30 cellular contexts compared by ENCODE assay signal in genomic region chr9:95573463-95573862, GRCh38.
"Had no signal": no experiment of that assay in that cellular context is flagged by ENCODE, and none has a peak within 500 bp of the region (broad histone marks: within the 10 kb centered on the region; RNA-seq: fewer than 3 reads in every experiment).

No MANE protein-coding gene starts in this region.

- H3K36me3 ChIP-seq: adrenal gland, breast epithelium, cardiac muscle cell, esophagus muscularis mucosa, gastrocnemius medialis, heart left ventricle had no signal

- DNase-seq: activated CD4-positive, alpha-beta T cell treated with anti-CD3 and anti-CD28 coated beads for 1 hour; activated CD4-positive, alpha-beta T cell treated with anti-CD3 and anti-CD28 coated beads, Interleukin-2, amount 50 U/mL, for 1 hour; activated CD8-positive, alpha-beta memory T cell treated with anti-CD3 and anti-CD28 coated beads for 24 hours; activated effector memory CD4-positive, alpha-beta T cell treated with anti-CD3 and anti-CD28 coated beads, Interleukin-2, amount 50 U/mL, for 16 hours; activated naive CD8-positive, alpha-beta T cell treated with anti-CD3 and anti-CD28 coated beads, Interleukin-2, amount 50 U/mL, for 24 hours; activated T-cell treated with anti-CD3 and anti-CD28 coated beads, Interleukin-2, amount 50 U/mL, for 1 hour; activated T-cell treated with anti-CD3 and anti-CD28 coated beads, Interleukin-2, amount 50 U/mL, for 48 hours; adrenal gland; aorta; cerebellar nuclear complex; cortex of kidney; dermis blood vessel endothelial cell; erythroblast; foreskin keratinocyte; gastrocnemius medialis; glutamatergic neuron; heart left ventricle had no signal

- H3K4me3 Mint-ChIP-seq: activated CD8-positive, alpha-beta T cell treated with anti-CD3 and anti-CD28 coated beads for 36 hours; activated naive CD4-positive, alpha-beta T cell treated with anti-CD3 and anti-CD28 coated beads for 36 hours; activated naive CD4-positive, alpha-beta T cell treated with anti-CD3 and anti-CD28 coated beads, Interleukin-2, amount 50 U/mL, for 24 hours; activated naive CD8-positive, alpha-beta T cell treated with anti-CD3 and anti-CD28 coated beads for 36 hours; activated naive CD8-positive, alpha-beta T cell treated with anti-CD3 and anti-CD28 coated beads, Interleukin-2, amount 50 U/mL, for 24 hours; activated T-helper 1 cell treated with anti-CD3 and anti-CD28 coated beads, Interleukin-12 subunit alpha, Interleukin-12 subunit beta, Interleukin-2, Interleukin-4 antibody, amounts not matched to agents 30 ng/mL and 10 ng/mL and 1 ng/mL, durations not matched to agents 14 hours and 24 hours and 36 hours; brain; WTC11 had no signal

- H3K27ac ChIP-seq: adrenal gland, breast epithelium, cardiac muscle cell, esophagus muscularis mucosa, foreskin keratinocyte, gastrocnemius medialis, heart left ventricle, VCaP had no signal

- H3K9me3 ChIP-seq: adrenal gland, breast epithelium, esophagus muscularis mucosa, gastrocnemius medialis, heart left ventricle had no signal

- H3K36me3 Mint-ChIP-seq: activated naive CD4-positive, alpha-beta T cell treated with anti-CD3 and anti-CD28 coated beads, Interleukin-2, amount 50 U/mL, for 24 hours; activated naive CD8-positive, alpha-beta T cell treated with anti-CD3 and anti-CD28 coated beads for 36 hours; brain; WTC11 had no signal

- H3K4me1 ChIP-seq: adrenal gland, breast epithelium, foreskin keratinocyte, gastrocnemius medialis had no signal

- H3K9me3 Mint-ChIP-seq: activated CD8-positive, alpha-beta T cell treated with anti-CD3 and anti-CD28 coated beads for 36 hours; activated naive CD4-positive, alpha-beta T cell treated with anti-CD3 and anti-CD28 coated beads for 36 hours; activated naive CD4-positive, alpha-beta T cell treated with anti-CD3 and anti-CD28 coated beads, Interleukin-2, amount 50 U/mL, for 24 hours; activated naive CD8-positive, alpha-beta T cell treated with anti-CD3 and anti-CD28 coated beads for 36 hours; activated naive CD8-positive, alpha-beta T cell treated with anti-CD3 and anti-CD28 coated beads, Interleukin-2, amount 50 U/mL, for 24 hours; activated T-helper 1 cell treated with anti-CD3 and anti-CD28 coated beads, Interleukin-12 subunit alpha, Interleukin-12 subunit beta, Interleukin-2, Interleukin-4 antibody, amounts not matched to agents 30 ng/mL and 10 ng/mL and 1 ng/mL, durations not matched to agents 14 hours and 24 hours and 36 hours; activated T-helper 2 cell treated with anti-CD3 and anti-CD28 coated beads, Interferon-gamma antibody, Interleukin-2, Interleukin-4, amounts not matched to agents 10 μg/mL and 5 μg/mL and 100 μg/mL, durations not matched to agents 14 hours and 24 hours and 36 hours; effector memory CD8-positive, alpha-beta T cell; WTC11 had no signal

- H3K4me3 ChIP-seq: adrenal gland, breast epithelium, cardiac muscle cell, esophagus muscularis mucosa, gastrocnemius medialis, heart left ventricle had no signal

- H3K27me3 ChIP-seq: adrenal gland, cardiac muscle cell, foreskin keratinocyte had no signal

- H3K27ac Mint-ChIP-seq: activated CD8-positive, alpha-beta T cell treated with anti-CD3 and anti-CD28 coated beads for 36 hours; activated naive CD4-positive, alpha-beta T cell treated with anti-CD3 and anti-CD28 coated beads for 36 hours; activated naive CD8-positive, alpha-beta T cell treated with anti-CD3 and anti-CD28 coated beads for 36 hours; activated naive CD8-positive, alpha-beta T cell treated with anti-CD3 and anti-CD28 coated beads, Interleukin-2, amount 50 U/mL, for 24 hours; activated T-helper 1 cell treated with anti-CD3 and anti-CD28 coated beads, Interleukin-12 subunit alpha, Interleukin-12 subunit beta, Interleukin-2, Interleukin-4 antibody, amounts not matched to agents 30 ng/mL and 10 ng/mL and 1 ng/mL, durations not matched to agents 14 hours and 24 hours and 36 hours; activated T-helper 2 cell treated with anti-CD3 and anti-CD28 coated beads, Interferon-gamma antibody, Interleukin-2, Interleukin-4, amounts not matched to agents 10 μg/mL and 5 μg/mL and 100 μg/mL, durations not matched to agents 14 hours and 24 hours and 36 hours; brain; effector memory CD8-positive, alpha-beta T cell; WTC11 had no signal
